In the genomic region with DNA sequence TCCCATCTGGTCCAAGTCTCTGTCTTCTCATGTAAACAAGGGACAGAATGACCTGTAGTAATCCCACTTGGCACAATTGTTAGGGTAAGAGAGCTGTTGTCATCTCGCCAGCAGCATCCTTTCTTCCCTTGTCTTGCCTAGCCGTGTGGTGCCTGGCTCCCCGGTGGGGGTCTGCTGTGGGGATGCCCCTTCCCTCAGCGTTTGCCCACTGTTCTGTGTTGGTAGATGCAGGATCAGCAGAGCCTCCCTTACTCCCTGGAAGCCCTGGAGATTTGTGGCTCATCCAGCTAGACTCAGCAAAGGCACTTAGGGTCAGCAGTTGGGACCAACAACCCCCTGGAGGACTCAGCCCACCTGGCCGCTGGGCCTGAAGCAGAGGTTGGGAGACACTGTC, we compare ENCODE assay signal across 13 cellular contexts. TPM values are rescaled to one million over a fixed set of nuclear protein-coding genes. Genes with fewer than 3 reads are reported as not detected.
DNase-seq lines count a peak whose midpoint lies in the region; ATAC-seq and TF ChIP-seq lines count a peak whose summit lies in the region.
"Had no signal": no experiment of that assay in that cellular context is flagged by ENCODE, and none has a peak within 500 bp of the region (broad histone marks: within the 10 kb centered on the region; RNA-seq: fewer than 3 reads in every experiment).

No MANE protein-coding gene starts in this region.

- H3K4me3 ChIP-seq in ascending aorta (no peak overlapping the region), lower lobe of right lung (no peak overlapping the region)
- H3K4me3 ChIP-seq: SK-N-MC had no signal

- no peaks in the 10 kb centered on the region for H3K27me3 ChIP-seq in ascending aorta
- no peaks in the 10 kb centered on the region for H3K27me3 ChIP-seq in lower lobe of right lung (ENCODE audit: low read depth)

- H3K9me3 Mint-ChIP-seq in HFFc6 = no peaks in the 10 kb centered on the region
- H3K9me3 Mint-ChIP-seq in stimulated activated naive B cell treated with anti-CD40 and anti-IgM and Interleukin-4, amounts not matched to agents 10 μg/mL and 1 μg/mL and 100 μg/mL, for 72 hours = no peaks in the 10 kb centered on the region
- H3K9me3 Mint-ChIP-seq: activated T-cell treated with anti-CD3 and anti-CD28 coated beads, Interleukin-2, amount 50 U/mL, for 4 hours; CD14-positive monocyte had no signal

- TF ChIP-seq CTCF in HFFc6 (IDR thresholded peaks at IDR 0.05) (no peak), ascending aorta (IDR thresholded peaks at IDR 0.05) (no peak), lower lobe of right lung (IDR thresholded peaks at IDR 0.05) (no peak)

- peaks cover 62% of the 10 kb centered on the region for H3K4me1 Mint-ChIP-seq in HFFc6 (ENCODE audit: low read depth)
- H3K4me1 Mint-ChIP-seq in stimulated activated naive B cell treated with anti-CD40 and anti-IgM and Interleukin-4, amounts not matched to agents 10 μg/mL and 1 μg/mL and 100 μg/mL, for 72 hours = peaks cover 66 to 91% of the 10 kb centered on the region in 2 donors

- H3K4me3 Mint-ChIP-seq in HFFc6 = no peak overlapping the region
- H3K4me3 Mint-ChIP-seq in stimulated activated naive B cell treated with anti-CD40 and anti-IgM and Interleukin-4, amounts not matched to agents 10 μg/mL and 1 μg/mL and 100 μg/mL, for 72 hours = peak overlapping the region; percentile 35 to 57
- H3K4me3 Mint-ChIP-seq: activated T-cell treated with anti-CD3 and anti-CD28 coated beads, Interleukin-2, amount 50 U/mL, for 4 hours; CD14-positive monocyte had no signal

- H3K27ac ChIP-seq in ascending aorta (peak overlapping the region; percentile 76 to 85), lower lobe of right lung (peak overlapping the region; percentile 26)
- H3K27ac ChIP-seq: SK-N-MC had no signal

- no peak for ATAC-seq in lower lobe of right lung
- no peak for ATAC-seq in stimulated activated naive B cell treated with anti-CD40 and anti-IgM and Interleukin-4, amounts not matched to agents 10 μg/mL and 1 μg/mL and 100 μg/mL, for 72 hours (replicated peaks)
- ATAC-seq in GM18498 (IDR thresholded peaks at IDR 0.05; ENCODE audit: unreplicated experiment) = no peak
- ATAC-seq in GM18511 (IDR thresholded peaks at IDR 0.05; ENCODE audit: unreplicated experiment) = no peak
- ATAC-seq: activated T-cell treated with anti-CD3 and anti-CD28 coated beads, Interleukin-2, amount 50 U/mL, for 4 hours had no signal

- intact Hi-C loops in ascending aorta (cut with DNase I) (loop anchor here (2.0 to 5.0 kb wide), 4 partner anchors 23 to 71 kb away; partner anchors contain the start of gene TOB2), lower lobe of right lung (cut with DNase I) (no loop called here)

- no peaks in the 10 kb centered on the region for H3K9me3 ChIP-seq in ascending aorta
- no peaks in the 10 kb centered on the region for H3K9me3 ChIP-seq in lower lobe of right lung

- H3K27me3 Mint-ChIP-seq in HFFc6 (ENCODE audit: insufficient read depth) = no peaks in the 10 kb centered on the region
- H3K27me3 Mint-ChIP-seq in stimulated activated naive B cell treated with anti-CD40 and anti-IgM and Interleukin-4, amounts not matched to agents 10 μg/mL and 1 μg/mL and 100 μg/mL, for 72 hours = no peaks in the 10 kb centered on the region

- peaks cover 25 to 47% of the 10 kb centered on the region in 2 donors for H3K4me1 ChIP-seq in ascending aorta
- peaks cover 51% of the 10 kb centered on the region for H3K4me1 ChIP-seq in lower lobe of right lung

- DNase-seq in HFFc6 (no peak), ascending aorta (ENCODE audit: low spot score in 2 of 2) (no peak), lower lobe of right lung (no peak), HT-29 (ENCODE audit: low spot score) (no peak), CD1c-positive myeloid dendritic cell (ENCODE audit: extremely low spot score) (no peak)
- DNase-seq in stimulated activated naive B cell treated with anti-CD40 and anti-IgM and Interleukin-4, amounts not matched to agents 10 μg/mL and 1 μg/mL and 100 μg/mL, for 72 hours = no peak
- DNase-seq: activated T-cell treated with anti-CD3 and anti-CD28 coated beads, Interleukin-2, amount 50 U/mL, for 4 hours; NCI-H1694 treated with DMSO at 0.1 percent for 48 hours; NCI-H774 had no signal

- peak overlapping the region; percentile 75 for H3K27ac Mint-ChIP-seq in HFFc6
- H3K27ac Mint-ChIP-seq in stimulated activated naive B cell treated with anti-CD40 and anti-IgM and Interleukin-4, amounts not matched to agents 10 μg/mL and 1 μg/mL and 100 μg/mL, for 72 hours = peak overlapping the region; percentile 98

- H3K36me3 Mint-ChIP-seq in HFFc6 (ENCODE audit: low read depth) = peaks cover 3% of the 10 kb centered on the region
- H3K36me3 Mint-ChIP-seq in stimulated activated naive B cell treated with anti-CD40 and anti-IgM and Interleukin-4, amounts not matched to agents 10 μg/mL and 1 μg/mL and 100 μg/mL, for 72 hours = peaks cover 19 to 53% of the 10 kb centered on the region in 2 donors

- H3K36me3 ChIP-seq in ascending aorta (no peaks in the 10 kb centered on the region), lower lobe of right lung (peaks cover 9% of the 10 kb centered on the region)

RNA-seq across cellular contexts. Expression of gene ACO2, which starts 13.0 kb away (rescaled TPM):
- 10 to 100 TPM; 72.3 to 87.4 (median 78.7) TPM for total RNA-seq in HFFc6 (2021; fragmentation: NEBNext Ultra II Directional; extraction: Animal tissue kit (Norgen Biotek cat#: 25700))
- total RNA-seq in ascending aorta = 81.1 TPM
- 77.7 TPM for total RNA-seq in lower lobe of right lung
- total RNA-seq in HT-29 (2014; rRNA removed; shearing (Covaris generic)) = 48.3 and 52.1 TPM in 2 replicates

RNA-seq across cellular contexts. Expression of gene PHF5A, which starts 13.4 kb away (rescaled TPM):
- total RNA-seq in HFFc6 (2021; fragmentation: NEBNext Ultra II Directional; extraction: Animal tissue kit (Norgen Biotek cat#: 25700)) = 10 to 100 TPM; 40.0 to 58.4 (median 55.3) TPM
- total RNA-seq in ascending aorta = 4.8 TPM
- 31.1 TPM for total RNA-seq in lower lobe of right lung
- total RNA-seq in HT-29 (2014; rRNA removed; shearing (Covaris generic)) = 64.1 and 69.5 TPM in 2 replicates

RNA-seq across cellular contexts. Expression of gene TOB2, which starts 35.3 kb away (rescaled TPM):
- 10 to 100 TPM; 49.2 to 54.9 (median 51.9) TPM for total RNA-seq in HFFc6 (2021; fragmentation: NEBNext Ultra II Directional; extraction: Animal tissue kit (Norgen Biotek cat#: 25700))
- 55.8 TPM for total RNA-seq in ascending aorta
- total RNA-seq in lower lobe of right lung = 49.0 TPM
- total RNA-seq in HT-29 (2014; rRNA removed; shearing (Covaris generic)) = 25.1 and 26.6 TPM in 2 replicates
